16 cellular contexts compared by ENCODE assay signal in the genomic region with DNA sequence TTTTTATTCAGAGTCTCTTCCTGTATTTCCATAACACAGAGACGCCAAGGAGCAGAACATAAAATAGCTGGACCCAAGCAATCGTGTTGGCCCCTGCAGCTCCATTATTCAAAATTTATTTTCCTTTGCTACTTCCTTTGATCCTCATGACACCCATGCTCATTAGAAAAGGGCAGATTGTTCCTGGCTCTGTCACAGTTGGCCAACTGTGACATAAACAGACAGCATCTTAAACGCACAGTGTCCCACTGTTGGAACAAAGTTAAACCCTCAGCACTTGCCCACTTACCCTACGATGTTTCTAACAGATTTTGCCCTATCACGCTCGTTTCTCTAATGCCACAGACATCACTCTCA. TPM values are rescaled to one million over a fixed set of nuclear protein-coding genes. Genes with fewer than 3 reads are reported as not detected.
A peak's percentile ranks its signal among the peaks of the same experiment; 100 is the strongest.
DNase-seq lines count a peak whose midpoint lies in the region; ATAC-seq, FAIRE-seq and TF ChIP-seq lines count a peak whose summit lies in the region.
"Had no signal": no experiment of that assay in that cellular context is flagged by ENCODE, and none has a peak within 500 bp of the region (broad histone marks: within the 10 kb centered on the region; RNA-seq: fewer than 3 reads in every experiment).

No MANE protein-coding gene starts in this region.

- no peaks in the 10 kb centered on the region for H3K36me3 ChIP-seq in left ventricle myocardium inferior
- no peaks in the 10 kb centered on the region for H3K36me3 ChIP-seq in parathyroid adenoma (ENCODE audit: control insufficient read depth, insufficient read depth, low read length)

- H3K27me3 Mint-ChIP-seq in CD14-positive monocyte (ENCODE audit: low read depth in 3 of 3): peaks cover 1 to 5% (median 2%) of the 10 kb centered on the region in 3 donors

- H3K4me3 ChIP-seq in left ventricle myocardium inferior (no peak overlapping the region), parathyroid adenoma (ENCODE audit: low read depth, low read length) (peak overlapping the region; percentile 20)

- peaks cover 3 to 14% of the 10 kb centered on the region in 2 donors for H3K36me3 Mint-ChIP-seq in CD14-positive monocyte

- intact Hi-C loops in Right ventricle myocardium inferior (cut with DNase I): no loop called here
- intact Hi-C loops in cardiac septum (cut with DNase I): loop anchor here (5.0 kb wide), 1 partner anchor 35 kb away; no protein-coding TSS in a partner anchor
- intact Hi-C loops in left ventricle myocardium inferior (cut with micrococcal nuclease): loop anchor here (10.0 kb wide), 1 partner anchor 327 kb away; a partner anchor contains a TSS
- intact Hi-C loops in CD14-positive monocyte (cut with micrococcal nuclease): loop anchor here in 1 of 2 donors (5.0 kb wide), 1 partner anchor 35 kb away; no protein-coding TSS in a partner anchor

- no peak overlapping the region for H3K4me3 Mint-ChIP-seq in CD14-positive monocyte

- H2AFZ ChIP-seq in parathyroid adenoma: peak overlapping the region; percentile 78

- ATAC-seq in Right ventricle myocardium inferior: peak; percentile 33

- H3K9me3 ChIP-seq in left ventricle myocardium inferior (replicated peaks) (peaks cover 8% of the 10 kb centered on the region), parathyroid adenoma (ENCODE audit: control insufficient read depth, low read length) (no peaks in the 10 kb centered on the region)

- H3K27ac ChIP-seq in left ventricle myocardium inferior (replicated peaks): peak overlapping the region; percentile 69
- H3K27ac ChIP-seq in parathyroid adenoma: peak overlapping the region; percentile 85

- H3K9me3 Mint-ChIP-seq in CD14-positive monocyte: peaks cover 0 to 9% (median 0%) of the 10 kb centered on the region in 7 donors

- no peak for DNase-seq in Right ventricle myocardium inferior (ENCODE audit: missing footprints)
- no peak for DNase-seq in cardiac septum (ENCODE audit: low spot score)
- no peak for DNase-seq in left ventricle myocardium inferior
- DNase-seq in globus pallidus (ENCODE audit: low spot score): no peak
- DNase-seq in CD14-positive monocyte (ENCODE audit: low spot score): no peak
- no peak for DNase-seq in GM19239 (ENCODE audit: insufficient read length, low spot score)
- DNase-seq in COLO829 (ENCODE audit: low spot score): no peak
- DNase-seq: ACHN; activated CD4-positive, CD25-positive, alpha-beta regulatory T cell treated with anti-CD3 and anti-CD28 coated beads, Interleukin-2, amount 50 U/mL, for 72 hours; activated effector memory CD4-positive, alpha-beta T cell treated with Interleukin-2 at 50 U/mL for 16 hours; cerebellar nuclear complex; left cardiac atrium; NCI-H2081 had no signal

- TF ChIP-seq CTCF in left ventricle myocardium inferior (IDR thresholded peaks at IDR 0.05; ENCODE audit: borderline replicate concordance): no peak
- no peak for TF ChIP-seq CTCF in parathyroid adenoma (IDR thresholded peaks at IDR 0.05)
- no peak for TF ChIP-seq CTCF in CD14-positive monocyte (IDR thresholded peaks at IDR 0.05)

- no peak overlapping the region for H3K27ac Mint-ChIP-seq in CD14-positive monocyte

- peak overlapping the region; percentile 54 for H3K4me2 ChIP-seq in parathyroid adenoma (ENCODE audit: low read length)

- peaks cover 26% of the 10 kb centered on the region for H3K4me1 ChIP-seq in left ventricle myocardium inferior
- H3K4me1 ChIP-seq in parathyroid adenoma: peaks cover 46% of the 10 kb centered on the region

- no peak for FAIRE-seq in GM19239 (lab: Jason Lieb, UNC)

- H3K4me1 Mint-ChIP-seq in CD14-positive monocyte: peaks cover 44% of the 10 kb centered on the region

- no peaks in the 10 kb centered on the region for H3K27me3 ChIP-seq in left ventricle myocardium inferior (ENCODE audit: low read depth)
- H3K27me3 ChIP-seq in parathyroid adenoma (ENCODE audit: control insufficient read depth, insufficient read depth, low read length): no peaks in the 10 kb centered on the region

- H3K79me2 ChIP-seq in parathyroid adenoma: no peaks in the 10 kb centered on the region

- no peak overlapping the region for H3K9ac ChIP-seq in parathyroid adenoma

RNA-seq across cellular contexts. Expression of a gene that starts 35.9 kb away (rescaled TPM):
- total RNA-seq in Right ventricle myocardium inferior (1.3 TPM), cardiac septum (1.0 TPM), left ventricle myocardium inferior (0.96 TPM)
- polyA plus RNA-seq in CD14-positive monocyte: 10 to 100 TPM in 1 of 2 donors, 1 to 10 TPM in 1; 6.2 to 12.0 TPM
- total RNA-seq: LHCN-M2, temporal lobe had no signal
